In the genomic region with DNA sequence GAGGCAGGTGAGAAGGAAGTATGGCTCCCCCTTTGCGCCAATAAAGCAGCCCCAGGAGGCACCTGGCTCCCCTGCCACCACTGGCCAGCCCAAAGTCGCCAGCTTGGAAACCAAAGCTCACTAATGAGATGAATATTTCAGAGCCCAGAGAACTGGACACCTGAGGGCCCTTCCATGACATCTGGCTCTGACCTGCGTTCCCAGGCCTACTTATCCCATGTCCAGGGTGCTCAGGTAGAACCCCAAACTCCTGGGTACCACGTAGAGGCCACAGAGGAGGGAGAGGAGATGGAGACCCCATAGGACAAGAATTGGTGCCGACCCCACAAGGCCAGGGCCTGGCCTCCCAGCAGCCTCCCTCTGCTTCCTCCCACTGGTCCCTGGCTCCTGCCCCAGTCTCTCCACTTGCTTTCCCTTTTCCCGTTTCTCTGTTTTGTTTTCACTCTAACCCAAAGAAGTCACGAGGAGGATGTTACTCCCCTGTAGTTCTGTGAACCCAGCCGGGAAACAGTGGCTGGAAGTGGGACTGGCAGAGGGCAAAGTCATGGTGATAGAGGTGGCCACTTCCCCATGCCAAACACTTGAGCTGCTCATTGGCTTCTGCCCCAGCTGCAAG, we compare ENCODE assay signal across 8 cellular contexts. TPM values are rescaled to one million over a fixed set of nuclear protein-coding genes. Genes with fewer than 3 reads are reported as not detected.
DNase-seq lines count a peak whose midpoint lies in the region; ATAC-seq, FAIRE-seq and TF ChIP-seq lines count a peak whose summit lies in the region.

No MANE protein-coding gene starts in this region.

- H3K27me3 ChIP-seq in NT2/D1 (ENCODE audit: insufficient read depth, insufficient read length), result no peaks in the 10 kb centered on the region
- H3K27me3 ChIP-seq in duodenal mucosa (ENCODE audit: control insufficient read depth in 1 of 2, insufficient read depth in 2 of 2, low read length in 2 of 2), result no peaks in the 10 kb centered on the region

- H3K4me3 ChIP-seq in NT2/D1 (ENCODE audit: insufficient read length, low read depth) (peak overlapping the region; percentile 67), duodenal mucosa (ENCODE audit: low read depth in 1 of 2, low read length in 2 of 2) (peak overlapping the region; percentile 93 to 94), mucosa of descending colon (peak overlapping the region; percentile 68)

- DNase-seq in CD1c-positive myeloid dendritic cell (ENCODE audit: extremely low spot score) (peak; percentile 82), NT2/D1 (ENCODE audit: low read depth, low spot score) (no peak), mucosa of descending colon (peak in 1 of 3 donors; percentile 47), frontal cortex (ENCODE audit: low spot score in 2 of 2) (no peak), HuH-7 (ENCODE audit: low spot score) (no peak), DMS153 (lab: John Stamatoyannopoulos, UW) (no peak), ureter (ENCODE audit: low spot score) (no peak)

- intact Hi-C loops in mucosa of descending colon (cut with DNase I, micrococcal nuclease), result loop anchor here in 1 of 2 donors (5.0 kb wide), 1 partner anchor 111 kb away; no protein-coding TSS in a partner anchor

- FAIRE-seq in frontal cortex (lab: Jason Lieb, UNC), result no peak

- H3K4me1 ChIP-seq in NT2/D1 (ENCODE audit: insufficient read depth, insufficient read length), result peaks cover 15% of the 10 kb centered on the region
- peaks cover 69 to 71% of the 10 kb centered on the region in 2 donors for H3K4me1 ChIP-seq in duodenal mucosa (ENCODE audit: control insufficient read depth in 1 of 2, insufficient read depth in 2 of 2, low read length in 2 of 2)
- H3K4me1 ChIP-seq in mucosa of descending colon (ENCODE audit: low read depth), result peaks cover 67% of the 10 kb centered on the region

- ATAC-seq in mucosa of descending colon, result peak; percentile 1

- H3K9me3 ChIP-seq in NT2/D1 (ENCODE audit: insufficient read depth, low read length) (no peaks in the 10 kb centered on the region), duodenal mucosa (ENCODE audit: control insufficient read depth in 1 of 2, low read length in 2 of 2) (no peaks in the 10 kb centered on the region), mucosa of descending colon (no peaks in the 10 kb centered on the region)

- H3K9ac ChIP-seq in NT2/D1 (ENCODE audit: insufficient read length, low read depth) (peak overlapping the region; percentile 84), duodenal mucosa (ENCODE audit: low read depth in 1 of 2, low read length in 2 of 2) (peak overlapping the region; percentile 93 to 96)

- peaks cover 6% of the 10 kb centered on the region for H3K36me3 ChIP-seq in NT2/D1 (ENCODE audit: insufficient read depth, insufficient read length, low read length)
- H3K36me3 ChIP-seq in duodenal mucosa (ENCODE audit: control insufficient read depth in 1 of 2, insufficient read depth in 2 of 2, low read length in 2 of 2), result no peaks in the 10 kb centered on the region
- no peaks in the 10 kb centered on the region for H3K36me3 ChIP-seq in mucosa of descending colon (ENCODE audit: low read depth)

- TF ChIP-seq CTCF in mucosa of descending colon (IDR thresholded peaks at IDR 0.05), result no peak

- H3K27ac ChIP-seq in duodenal mucosa (ENCODE audit: low read depth, low read length), result peak overlapping the region; percentile 98

RNA-seq across cellular contexts. Expression of gene TMBIM1, which starts 0.9 kb away (rescaled TPM):
- total RNA-seq in mucosa of descending colon (100 to 1,000 TPM; 201 to 464 (median 319) TPM), frontal cortex (9.4 TPM), ureter (256 TPM)

RNA-seq across cellular contexts. Expression of gene PNKD, which starts 21.1 kb away (rescaled TPM):
- total RNA-seq in mucosa of descending colon (100 to 1,000 TPM in 1 of 3 donors, 10 to 100 TPM in 2; 77.1 to 101 (median 92.1) TPM), frontal cortex (15.1 TPM), ureter (66.2 TPM)

RNA-seq across cellular contexts. Expression of gene AAMP, which starts 21.5 kb away (rescaled TPM):
- total RNA-seq in mucosa of descending colon (10 to 100 TPM; 80.2 to 97.0 (median 94.1) TPM), frontal cortex (98.2 TPM), ureter (82.0 TPM)

RNA-seq across cellular contexts. Expression of gene GPBAR1, which starts 30.6 kb away (rescaled TPM):
- total RNA-seq in mucosa of descending colon, result 1 to 10 TPM in 2 of 3 donors, under 1 TPM in 1; 0.64 to 3.7 (median 3.3) TPM
- not detected for total RNA-seq in frontal cortex
- 1.5 TPM for total RNA-seq in ureter

Comparison
In these comparisons a context has a peak if more than half of its experiments do, and no peak if none do; other contexts are left out.
1. RNA of gene TMBIM1, which starts 0.9 kb away (total RNA-seq): 201 to 464 TPM in mucosa of descending colon and 256 TPM in ureter (single experiment); 9.4 TPM in frontal cortex (single experiment); every median in the first group is over 10 times any median in the second.
2. Peak in every context shown above with its lines, with median percentiles within 50 percentile points of each other: H3K4me3 ChIP-seq.